ENCODE assay signal across 19 cellular contexts in genomic region chrX:13794417-13794816, GRCh38. TPM values are rescaled to one million over a fixed set of nuclear protein-coding genes. Genes with fewer than 3 reads are reported as not detected.
"Had no signal": no experiment of that assay in that cellular context is flagged by ENCODE, and none has a peak within 500 bp of the region (broad histone marks: within the 10 kb centered on the region; RNA-seq: fewer than 3 reads in every experiment).

No MANE protein-coding gene starts in this region.

- H3K4me3 ChIP-seq: esophagus squamous epithelium, left ventricle myocardium inferior, right atrium auricular region, sigmoid colon, skin epidermis, stomach, tibial artery, upper lobe of right lung, vagina had no signal

- ATAC-seq: foreskin keratinocyte, left cardiac atrium, upper lobe of right lung had no signal

- DNase-seq: cortex of kidney; effector memory CD4-positive, alpha-beta T cell; esophagus squamous epithelium; foreskin keratinocyte; immature natural killer cell; left cardiac atrium; left ventricle myocardium inferior; mesendoderm; naive B cell; posterior cingulate gyrus; sigmoid colon; stimulated activated naive CD4-positive, alpha-beta T cell; stomach; tibial artery; upper lobe of right lung had no signal

- H3K27ac Mint-ChIP-seq: naive B cell had no signal

- H3K9me3 Mint-ChIP-seq: immature natural killer cell had no signal

- H3K36me3 Mint-ChIP-seq: immature natural killer cell, naive B cell had no signal

- H3K4me1 Mint-ChIP-seq: naive B cell had no signal

- H3K27ac ChIP-seq: esophagus squamous epithelium, foreskin keratinocyte, left ventricle myocardium inferior, right atrium auricular region, sigmoid colon, skin epidermis, stomach, tibial artery, upper lobe of right lung, vagina had no signal

- H3K27me3 ChIP-seq: esophagus squamous epithelium, foreskin keratinocyte, right atrium auricular region, sigmoid colon, stomach, tibial artery, upper lobe of right lung, vagina had no signal

- H3K4me1 ChIP-seq: esophagus squamous epithelium, foreskin keratinocyte, left ventricle myocardium inferior, right atrium auricular region, stomach, upper lobe of right lung, vagina had no signal

- H3K36me3 ChIP-seq: esophagus squamous epithelium, left ventricle myocardium inferior, right atrium auricular region, sigmoid colon, stomach, tibial artery, upper lobe of right lung, vagina had no signal

RNA-seq across cellular contexts. Expression of gene GPM6B, which starts 22.5 kb away (rescaled TPM):
- total RNA-seq: foreskin keratinocyte, lung microvascular endothelial cell had no signal
